8 cellular contexts compared by ENCODE assay signal in the genomic region with DNA sequence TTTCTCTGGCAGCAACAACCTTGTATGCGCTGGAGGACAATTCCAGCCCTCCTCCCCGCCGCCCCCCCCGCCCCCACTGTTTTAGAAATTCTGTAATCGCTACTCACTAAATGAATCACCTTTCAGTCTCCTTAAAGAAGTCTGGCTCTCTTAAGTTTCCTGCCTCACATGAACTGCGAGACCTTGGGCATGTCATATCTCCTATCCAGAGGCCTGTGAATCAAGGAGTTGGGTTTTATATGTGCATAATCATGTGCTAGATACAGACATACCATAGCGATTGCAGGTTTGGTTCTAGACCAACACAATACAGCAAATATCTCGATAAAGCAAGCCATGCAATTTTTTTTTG. TPM values are rescaled to one million over a fixed set of nuclear protein-coding genes. Genes with fewer than 3 reads are reported as not detected.
DNase-seq lines count a peak whose midpoint lies in the region; ATAC-seq and TF ChIP-seq lines count a peak whose summit lies in the region.

No MANE protein-coding gene starts in this region.

- peaks cover 15% of the 10 kb centered on the region for H3K36me3 ChIP-seq in CD8-positive, alpha-beta memory T cell (ENCODE audit: insufficient read depth, low read length)
- H3K36me3 ChIP-seq in OCI-LY7 (ENCODE audit: insufficient read depth, low read length) (peaks cover 30% of the 10 kb centered on the region), body of pancreas (replicated peaks in 1 of 2; ENCODE audit: insufficient read depth in 1 of 2, low read depth in 2 of 2) (peaks cover 0 to 2% of the 10 kb centered on the region in 2 donors)

- TF ChIP-seq POLR2A in body of pancreas (IDR thresholded peaks at IDR 0.05), result no peak

- H3K27me3 Mint-ChIP-seq in CD8-positive, alpha-beta memory T cell, result peaks cover 0 to under 1% of the 10 kb centered on the region in 2 donors

- peaks cover 28 to 43% (median 38%) of the 10 kb centered on the region in 3 donors for H3K4me1 Mint-ChIP-seq in CD8-positive, alpha-beta memory T cell

- no peak for DNase-seq in CD8-positive, alpha-beta memory T cell
- no peak for DNase-seq in OCI-LY7 (ENCODE audit: low spot score)
- DNase-seq in fibroblast of pulmonary artery (ENCODE audit: low read depth), result no peak
- DNase-seq in head of caudate nucleus, result no peak
- no peak for DNase-seq in hippocampal formation (lab: John Stamatoyannopoulos, UW)
- no peak for DNase-seq in body of pancreas

- no peak overlapping the region for H3K4me3 ChIP-seq in CD8-positive, alpha-beta memory T cell (ENCODE audit: low read length)
- H3K4me3 ChIP-seq in OCI-LY7 (ENCODE audit: low read depth, low read length, poor library complexity, severe bottlenecking) (peak overlapping the region; percentile 80), fibroblast of pulmonary artery (replicated peaks; ENCODE audit: low read depth, low read length) (peak overlapping the region; percentile 86), skin epidermis (peak overlapping the region; percentile 87 to 97 (median 92)), body of pancreas (peak overlapping the region in 1 of 2 donors; percentile 81)

- peaks cover 8% of the 10 kb centered on the region for H3K4me1 ChIP-seq in CD8-positive, alpha-beta memory T cell (ENCODE audit: insufficient read depth, low read length)
- H3K4me1 ChIP-seq in OCI-LY7 (ENCODE audit: insufficient read depth, low read length, poor library complexity, severe bottlenecking) (peaks cover 15% of the 10 kb centered on the region), body of pancreas (peaks cover 7% of the 10 kb centered on the region)

- H3K9me3 ChIP-seq in CD8-positive, alpha-beta memory T cell (ENCODE audit: low read length), result no peaks in the 10 kb centered on the region
- no peaks in the 10 kb centered on the region for H3K9me3 ChIP-seq in OCI-LY7 (ENCODE audit: low read length)
- no peaks in the 10 kb centered on the region for H3K9me3 ChIP-seq in body of pancreas

- no TSS peak for BruUV-seq in OCI-LY7 (replicated peaks; lab: Mats Ljungman, UMichigan)

- peak overlapping the region; percentile 83 for H3K27ac ChIP-seq in CD8-positive, alpha-beta memory T cell (ENCODE audit: low read depth, low read length)
- H3K27ac ChIP-seq in OCI-LY7 (ENCODE audit: low read depth, low read length, poor library complexity, severe bottlenecking) (peak overlapping the region; percentile 59), skin epidermis (peak overlapping the region in 20 of 21 experiments; percentile 83 to 97 (median 92)), body of pancreas (peak overlapping the region in 2 of 4 donors; percentile 71 to 78)

- H3K27me3 ChIP-seq in CD8-positive, alpha-beta memory T cell (ENCODE audit: insufficient read depth, low read length, poor library complexity, severe bottlenecking), result no peaks in the 10 kb centered on the region
- H3K27me3 ChIP-seq in body of pancreas, result no peaks in the 10 kb centered on the region

- WGBS in body of pancreas, 2 donors, result 24 to 31% methylated on average over 5 to 8 of the region's 8 CpGs

- CTCF ChIA-PET in CD8-positive, alpha-beta memory T cell (lab: Charles Lee), result no interaction called here
- CTCF ChIA-PET in OCI-LY7 (lab: Charles Lee; ENCODE audit: unreplicated experiment), result no interaction called here

- H2AFZ ChIP-seq in OCI-LY7 (ENCODE audit: low read length), result peak overlapping the region; percentile 90

- peak overlapping the region in 7 of 8 donors; percentile 66 to 96 (median 95) for H3K27ac Mint-ChIP-seq in CD8-positive, alpha-beta memory T cell

- H3K9me2 ChIP-seq in OCI-LY7 (ENCODE audit: insufficient read depth, low read length), result no peaks in the 10 kb centered on the region

- H3K4me2 ChIP-seq in OCI-LY7 (ENCODE audit: low read length), result peak overlapping the region; percentile 98

- no peaks in the 10 kb centered on the region for H3K9me3 Mint-ChIP-seq in CD8-positive, alpha-beta memory T cell

- TF ChIP-seq CTCF in OCI-LY7 (conservative IDR thresholded peaks at IDR 0.05; ENCODE audit: low read length) (no peak), fibroblast of pulmonary artery (IDR thresholded peaks at IDR 0.05; ENCODE audit: low read length, missing control alignments) (no peak), body of pancreas (IDR thresholded peaks at IDR 0.05) (no peak)

- intact Hi-C loops in OCI-LY7 (cut with micrococcal nuclease; ENCODE audit: unreplicated experiment) (loop anchor here (5.0 kb wide), 1 partner anchor 177 kb away; no protein-coding TSS in a partner anchor), head of caudate nucleus (cut with DNase I) (no loop called here), body of pancreas (cut with DNase I) (no loop called here)

- ATAC-seq in GM21825 (IDR thresholded peaks at IDR 0.05; ENCODE audit: unreplicated experiment) (peak; percentile 15), body of pancreas (no peak)

- H3K36me3 Mint-ChIP-seq in CD8-positive, alpha-beta memory T cell, result peaks cover 0 to 38% (median 3%) of the 10 kb centered on the region in 3 donors

- peak overlapping the region; percentile 94 to 97 (median 95) for H3K4me3 Mint-ChIP-seq in CD8-positive, alpha-beta memory T cell

- no peaks in the 10 kb centered on the region for H4K20me1 ChIP-seq in OCI-LY7 (ENCODE audit: insufficient read depth, low read length)

- peaks cover 22% of the 10 kb centered on the region for H3K79me2 ChIP-seq in OCI-LY7 (ENCODE audit: insufficient read depth, low read depth, low read length)

- POLR2A ChIA-PET in CD8-positive, alpha-beta memory T cell (lab: Charles Lee), result no interaction called here
- POLR2A ChIA-PET in OCI-LY7 (lab: Charles Lee), result interaction anchor here (0.6 to 1.2 kb wide), 2 partner anchors 119 to 232 kb away, joined by 3 to 9 read pairs; no protein-coding TSS in a partner anchor

RNA-seq across cellular contexts. Expression of gene DMAC1, which starts 0.3 kb away (rescaled TPM):
- total RNA-seq in CD8-positive, alpha-beta memory T cell, result 10 to 100 TPM; 52.4 to 53.0 TPM
- 49.0 TPM for polyA plus RNA-seq in CD8-positive, alpha-beta memory T cell
- total RNA-seq in OCI-LY7 (2014; rRNA removed; shearing (Covaris generic)), result 29.1 and 30.5 TPM in 2 replicates
- total RNA-seq in OCI-LY7 (2022) (103 and 112 TPM in 2 replicates), body of pancreas (1 to 10 TPM; 8.0 to 9.6 TPM)
